ENCODE assay signal across 9 cellular contexts in genomic region chr3:183766745-183767606, GRCh38. TPM values are rescaled to one million over a fixed set of nuclear protein-coding genes. Genes with fewer than 3 reads are reported as not detected.
DNase-seq lines count a peak whose midpoint lies in the region; ATAC-seq, FAIRE-seq and TF ChIP-seq lines count a peak whose summit lies in the region.
"Had no signal": no experiment of that assay in that cellular context is flagged by ENCODE, and none has a peak within 500 bp of the region (broad histone marks: within the 10 kb centered on the region; RNA-seq: fewer than 3 reads in every experiment).

No MANE protein-coding gene starts in this region.

- H3K27me3 Mint-ChIP-seq in activated CD4-positive, alpha-beta T cell treated with anti-CD3 and anti-CD28 coated beads for 36 hours: no peaks in the 10 kb centered on the region

- peak overlapping the region; percentile 10 for H3K27ac ChIP-seq in cingulate gyrus (ENCODE audit: low read depth, low read length)
- H3K27ac ChIP-seq: skin epidermis had no signal

- H3K4me1 Mint-ChIP-seq in activated CD4-positive, alpha-beta T cell treated with anti-CD3 and anti-CD28 coated beads for 36 hours: peaks cover 9% of the 10 kb centered on the region

- no peaks in the 10 kb centered on the region for H3K9me3 Mint-ChIP-seq in activated CD4-positive, alpha-beta T cell treated with anti-CD3 and anti-CD28 coated beads for 36 hours (ENCODE audit: low read depth)

- ATAC-seq in HG03045 (IDR thresholded peaks at IDR 0.05; ENCODE audit: unreplicated experiment): peak; percentile 82
- peak; percentile 95 for ATAC-seq in activated CD4-positive, alpha-beta T cell treated with anti-CD3 and anti-CD28 coated beads for 36 hours
- peak; percentile 100 for ATAC-seq in left lobe of liver
- ATAC-seq in GM19328 (IDR thresholded peaks at IDR 0.05; ENCODE audit: unreplicated experiment): no peak

- no peak overlapping the region for H3K27ac Mint-ChIP-seq in activated CD4-positive, alpha-beta T cell treated with anti-CD3 and anti-CD28 coated beads for 36 hours

- CTCF ChIA-PET in activated CD4-positive, alpha-beta T cell treated with anti-CD3 and anti-CD28 coated beads for 36 hours (lab: Charles Lee): interaction anchor here (0.5 to 2.5 kb wide), 36 partner anchors 9 to 644 kb away, joined by 3 to 14 read pairs (median 4); partner anchors contain the start of gene MCF2L2

- intact Hi-C loops in activated CD4-positive, alpha-beta T cell treated with anti-CD3 and anti-CD28 coated beads for 36 hours (cut with DNase I, micrococcal nuclease): loop anchor here (1.0 to 10.0 kb wide), 5 partner anchors 215 to 645 kb away; no protein-coding TSS in a partner anchor

- FAIRE-seq in GM12891 (lab: Jason Lieb, UNC): peak; percentile 60

- H3K4me3 Mint-ChIP-seq in activated CD4-positive, alpha-beta T cell treated with anti-CD3 and anti-CD28 coated beads for 36 hours: no peak overlapping the region

- POLR2A ChIA-PET in activated CD4-positive, alpha-beta T cell treated with anti-CD3 and anti-CD28 coated beads for 36 hours (lab: Charles Lee): interaction anchor here (0.6 kb wide), 2 partner anchors 13 to 129 kb away, joined by 4 to 11 read pairs; no protein-coding TSS in a partner anchor

- peak; percentile 33 for DNase-seq in GM12891 (ENCODE audit: insufficient read length, low spot score)
- DNase-seq in NCI-H226: peak; percentile 64
- peak; percentile 85 for DNase-seq in activated CD4-positive, alpha-beta T cell treated with anti-CD3 and anti-CD28 coated beads for 36 hours
- peak; percentile 78 for DNase-seq in left lobe of liver (ENCODE audit: low spot score)
- DNase-seq in stimulated activated CD4-positive, alpha-beta T cell treated with anti-CD3 and anti-CD28 coated beads, TNF-alpha, amount 100 ng/mL, for 1 hour (ENCODE audit: low read depth in 3 of 3, low spot score in 1 of 3): peak; percentile 30 to 45 (median 35)

- peaks cover 35% of the 10 kb centered on the region for H3K36me3 Mint-ChIP-seq in activated CD4-positive, alpha-beta T cell treated with anti-CD3 and anti-CD28 coated beads for 36 hours (ENCODE audit: low read depth)

- no peak for TF ChIP-seq POLR2A in GM12891 (IDR thresholded peaks at IDR 0.05; ENCODE audit: low read depth, low read length)

TF ChIP-seq in GM12891, 5 proteins besides CTCF, POLR2A, EP300 and RAD21:
- TF ChIP-seq POU2F2 (IDR thresholded peaks at IDR 0.05; ENCODE audit: low read depth, low read length) (no peak), SPI1 (IDR thresholded peaks at IDR 0.05; ENCODE audit: low read depth, low read length) (no peak), POLR2AphosphoS5 (IDR thresholded peaks at IDR 0.05; ENCODE audit: low read depth, low read length) (no peak), PAX5 (IDR thresholded peaks at IDR 0.05; ENCODE audit: insufficient read depth, low read length, severe bottlenecking) (no peak), TAF1 (IDR thresholded peaks at IDR 0.05; ENCODE audit: low read depth, low read length) (no peak)
TF ChIP-seq in GM12891: peak in this region for 0.

RNA-seq across cellular contexts. Expression of gene MAP6D1, which starts 58.4 kb away (rescaled TPM):
- not detected for polyA plus RNA-seq in GM12891 (2012; ENCODE audit: low read depth, missing spikeins)
- 1 to 10 TPM; 1.3 to 1.6 TPM for total RNA-seq in activated CD4-positive, alpha-beta T cell treated with anti-CD3 and anti-CD28 coated beads for 36 hours
- 0.65 TPM for total RNA-seq in left lobe of liver

Comparison
In these comparisons a context has a peak if more than half of its experiments do, and no peak if none do; other contexts are left out.
1. DNase-seq: peak in every context shown above with its lines; median percentile 85 in activated CD4-positive, alpha-beta T cell treated with anti-CD3 and anti-CD28 coated beads for 36 hours; 78 in left lobe of liver; 64 in NCI-H226; 35 in stimulated activated CD4-positive, alpha-beta T cell treated with anti-CD3 and anti-CD28 coated beads, TNF-alpha, amount 100 ng/mL, for 1 hour; 33 in GM12891.